ENCODE assay signal across 17 cellular contexts in genomic region chr3:183491109-183491922, GRCh38.
DNase-seq lines count a peak whose midpoint lies in the region; ATAC-seq and TF ChIP-seq lines count a peak whose summit lies in the region.
"Had no signal": no experiment of that assay in that cellular context is flagged by ENCODE, and none has a peak within 500 bp of the region (broad histone marks: within the 10 kb centered on the region; RNA-seq: fewer than 3 reads in every experiment).

No MANE protein-coding gene starts in this region.

- CTCF ChIA-PET in IMR-90 (lab: Yijun Ruan, JAX) = no interaction called here

- H3K18ac ChIP-seq in IMR-90 (ENCODE audit: low read depth, low read length) = no peak overlapping the region

- TF ChIP-seq POLR2A in IMR-90 (IDR thresholded peaks at IDR 0.05; ENCODE audit: low read depth, low read length) = no peak

- no peak overlapping the region for H4K91ac ChIP-seq in IMR-90 (ENCODE audit: insufficient read depth, low read depth, low read length)

- H3K4me1 ChIP-seq in IMR-90 (ENCODE audit: control insufficient read depth, insufficient read depth, low read length) (peaks cover 5% of the 10 kb centered on the region), esophagus (ENCODE audit: control insufficient read depth in 2 of 2, insufficient read depth in 2 of 2, low read length in 1 of 2) (peaks cover 4 to 5% of the 10 kb centered on the region in 2 donors), endodermal cell (ENCODE audit: control insufficient read depth, insufficient read depth, low read length) (peaks cover 7% of the 10 kb centered on the region)

- no peak overlapping the region for H2BK20ac ChIP-seq in IMR-90 (ENCODE audit: low read depth, low read length)

- no peaks in the 10 kb centered on the region for H3K36me3 ChIP-seq in IMR-90 (ENCODE audit: control insufficient read depth, insufficient read depth, low read length)
- H3K36me3 ChIP-seq in esophagus (ENCODE audit: control insufficient read depth in 2 of 2, insufficient read depth in 2 of 2, low read length in 1 of 2) = no peaks in the 10 kb centered on the region
- no peaks in the 10 kb centered on the region for H3K36me3 ChIP-seq in endodermal cell (ENCODE audit: control insufficient read depth, insufficient read depth, low read length)

- no TSS peak for BruUV-seq in IMR-90 (replicated peaks; lab: Mats Ljungman, UMichigan)

- TF ChIP-seq CTCF in C4-2B (conservative IDR thresholded peaks at IDR 0.05) (no peak), IMR-90 (conservative IDR thresholded peaks at IDR 0.05; ENCODE audit: low read depth, low read length) (no peak), nephron (IDR thresholded peaks at IDR 0.05; ENCODE audit: unreplicated experiment in 3 of 3) (no peak), endodermal cell (conservative IDR thresholded peaks at IDR 0.05) (no peak)

- WGBS in IMR-90 (ENCODE audit: extremely low coverage in 2 of 2, insufficient read length in 1 of 2), 2 experiments = 89% methylated on average over 13 of the region's 23 CpGs; no CpG with 5 or more reads in 1 of the 2 experiments
- 85 to 89% methylated on average over 23 of the region's 23 CpGs for WGBS in esophagus, 2 donors
- 92 to 94% methylated on average over 17 to 23 of the region's 23 CpGs for WGBS in endodermal cell (ENCODE audit: insufficient coverage in 1 of 2, insufficient read length in 1 of 2), 2 experiments

- no peak overlapping the region for H4K5ac ChIP-seq in IMR-90 (ENCODE audit: low read depth, low read length)

- POLR2A ChIA-PET in IMR-90 (lab: Charles Lee; ENCODE audit: unreplicated experiment) = no interaction called here

- H3K9me3 ChIP-seq in IMR-90 (ENCODE audit: control insufficient read depth, insufficient read depth, low read length) (no peaks in the 10 kb centered on the region), esophagus (ENCODE audit: control insufficient read depth in 2 of 2, insufficient read depth in 1 of 2, low read depth in 1 of 2, low read length in 1 of 2) (no peaks in the 10 kb centered on the region), endodermal cell (ENCODE audit: control insufficient read depth, low read length) (no peaks in the 10 kb centered on the region)

- no peak overlapping the region for H3K4ac ChIP-seq in IMR-90 (ENCODE audit: low read depth, low read length)

- H3K23ac ChIP-seq in IMR-90 (ENCODE audit: low read depth, low read length) = no peak overlapping the region

- peak overlapping the region; percentile 68 for H3K27ac ChIP-seq in C4-2B
- no peak overlapping the region for H3K27ac ChIP-seq in IMR-90 (ENCODE audit: insufficient read depth, low read length)
- peak overlapping the region; percentile 19 to 74 for H3K27ac ChIP-seq in esophagus (ENCODE audit: low read depth in 2 of 2, low read length in 1 of 2)
- no peak overlapping the region for H3K27ac ChIP-seq in endodermal cell (ENCODE audit: low read depth, low read length)
- H3K27ac ChIP-seq: HL-60 had no signal

- no peak overlapping the region for H2BK120ac ChIP-seq in IMR-90 (ENCODE audit: low read depth, low read length)

- no peak overlapping the region for H3K4me3 Mint-ChIP-seq in nephron
- no peak overlapping the region for H3K4me3 Mint-ChIP-seq in endodermal cell
- H3K4me3 Mint-ChIP-seq: T-helper 2 cell treated with Interferon-gamma antibody and Interleukin-4, amounts not matched to agents 5 μg/mL and 100 μg/mL, for 36 hours had no signal

- H3K27me3 Mint-ChIP-seq in nephron (ENCODE audit: low read depth) (no peaks in the 10 kb centered on the region), endodermal cell (ENCODE audit: insufficient read depth) (peaks cover 2% of the 10 kb centered on the region)

- H3K79me1 ChIP-seq in IMR-90 (ENCODE audit: low read depth in 1 of 2, low read length in 2 of 2) = no peaks in the 10 kb centered on the region

- H3K9me3 Mint-ChIP-seq in nephron = peaks cover 2% of the 10 kb centered on the region
- H3K9me3 Mint-ChIP-seq in endodermal cell = no peaks in the 10 kb centered on the region
- H3K9me3 Mint-ChIP-seq: T-helper 2 cell treated with Interferon-gamma antibody and Interleukin-4, amounts not matched to agents 5 μg/mL and 100 μg/mL, for 36 hours had no signal

- no peak for TF ChIP-seq RAD21 in IMR-90 (IDR thresholded peaks at IDR 0.05; ENCODE audit: low read length)

- no peak overlapping the region for H3K4me2 ChIP-seq in IMR-90 (ENCODE audit: low read depth, low read length)

- dilution Hi-C loops in IMR-90 (cut with HindIII; ENCODE audit: low sequenced_read_pairs, unreplicated experiment) = no loop called here

- no peak for DNase-seq in IMR-90
- DNase-seq in medulla oblongata (ENCODE audit: extremely low spot score) = no peak
- no peak for DNase-seq in endodermal cell
- DNase-seq in iPS-NIHi11 (ENCODE audit: low spot score) = no peak
- DNase-seq: activated CD4-positive, alpha-beta T cell treated with anti-CD3 and anti-CD28 coated beads for 1 hour; amniotic stem cell; C1 segment of cervical spinal cord; glutamatergic neuron; NCI-H1694; NCI-H446; substantia nigra had no signal

- no peak overlapping the region for H4K8ac ChIP-seq in IMR-90 (ENCODE audit: low read depth in 2 of 2, low read length in 2 of 2)

- H3K4me3 ChIP-seq in IMR-90 (ENCODE audit: insufficient read depth, low read depth, low read length) (no peak overlapping the region), esophagus (ENCODE audit: low read depth in 1 of 2, low read length in 2 of 2) (no peak overlapping the region), endodermal cell (ENCODE audit: low read length) (no peak overlapping the region)

- in situ Hi-C loops in IMR-90 (cut with MboI; ENCODE audit: low sequenced_read_pairs) = no loop called here

- peaks cover 9% of the 10 kb centered on the region for H3K4me1 Mint-ChIP-seq in nephron
- H3K4me1 Mint-ChIP-seq in endodermal cell = peaks cover 8% of the 10 kb centered on the region

- H3K9ac ChIP-seq in IMR-90 (ENCODE audit: low read depth, low read length) (no peak overlapping the region), endodermal cell (ENCODE audit: extremely low read depth, low read length, poor library complexity, severe bottlenecking) (no peak overlapping the region)

- H3K14ac ChIP-seq in IMR-90 (replicated peaks; ENCODE audit: low read depth, low read length) = no peak overlapping the region

- H4K20me1 ChIP-seq in IMR-90 (ENCODE audit: insufficient read depth, low read length) = no peaks in the 10 kb centered on the region

- no peak overlapping the region for H2AK5ac ChIP-seq in IMR-90 (ENCODE audit: low read depth, low read length)

- peak overlapping the region; percentile 37 for H2AFZ ChIP-seq in IMR-90 (replicated peaks; ENCODE audit: low read length, poor library complexity)

- H2BK5ac ChIP-seq in IMR-90 (ENCODE audit: low read depth, low read length, poor library complexity, severe bottlenecking) = no peak overlapping the region

- H3K27me3 ChIP-seq in IMR-90 (ENCODE audit: control insufficient read depth, insufficient read depth, low read length) (peaks cover 18% of the 10 kb centered on the region), esophagus (ENCODE audit: control insufficient read depth in 1 of 2, insufficient read depth in 2 of 2, low read length in 2 of 2) (no peaks in the 10 kb centered on the region), endodermal cell (ENCODE audit: control insufficient read depth, insufficient read depth, low read length, poor library complexity, severe bottlenecking) (no peaks in the 10 kb centered on the region)

- no peak overlapping the region for H3K56ac ChIP-seq in IMR-90 (ENCODE audit: extremely low read depth, insufficient read depth, low read length)

- no peak overlapping the region for H2AK9ac ChIP-seq in IMR-90 (replicated peaks; ENCODE audit: low read depth, low read length, poor library complexity)

- intact Hi-C loops in IMR-90 (cut with micrococcal nuclease) = no loop called here

- H3K9me1 ChIP-seq in IMR-90 (ENCODE audit: insufficient read depth, low read length) = no peaks in the 10 kb centered on the region

- no peak overlapping the region for H2BK15ac ChIP-seq in IMR-90 (ENCODE audit: low read depth, low read length)

- ATAC-seq in IMR-90 (ENCODE audit: low read depth) (no peak), GM18858 (IDR thresholded peaks at IDR 0.05; ENCODE audit: unreplicated experiment) (no peak)

- H3K36me3 Mint-ChIP-seq in nephron (ENCODE audit: low read depth) (no peaks in the 10 kb centered on the region), endodermal cell (ENCODE audit: low read depth) (no peaks in the 10 kb centered on the region)

- H3K27ac Mint-ChIP-seq in nephron (peak overlapping the region; percentile 56 to 77 (median 75)), endodermal cell (no peak overlapping the region)
- H3K27ac Mint-ChIP-seq: T-helper 2 cell treated with Interferon-gamma antibody and Interleukin-4, amounts not matched to agents 5 μg/mL and 100 μg/mL, for 36 hours had no signal

TF ChIP-seq in IMR-90, 13 proteins besides CTCF, POLR2A, EP300 and RAD21:
- no peak for TF ChIP-seq RFX5 (IDR thresholded peaks at IDR 0.05; ENCODE audit: low read depth, low read length)
- no peak for TF ChIP-seq CHD1 (IDR thresholded peaks at IDR 0.05; ENCODE audit: low read depth, low read length)
- no peak for TF ChIP-seq CEBPB (IDR thresholded peaks at IDR 0.05; ENCODE audit: low read depth, low read length)

Comparison
In these comparisons a context has a peak if more than half of its experiments do, and no peak if none do; other contexts are left out.
1. H3K27ac ChIP-seq: peak in C4-2B (single experiment) and esophagus (2 of 2); none in IMR-90 (single experiment) and endodermal cell (single experiment).